ENCODE assay signal across 1 cellular context in the genomic region with DNA sequence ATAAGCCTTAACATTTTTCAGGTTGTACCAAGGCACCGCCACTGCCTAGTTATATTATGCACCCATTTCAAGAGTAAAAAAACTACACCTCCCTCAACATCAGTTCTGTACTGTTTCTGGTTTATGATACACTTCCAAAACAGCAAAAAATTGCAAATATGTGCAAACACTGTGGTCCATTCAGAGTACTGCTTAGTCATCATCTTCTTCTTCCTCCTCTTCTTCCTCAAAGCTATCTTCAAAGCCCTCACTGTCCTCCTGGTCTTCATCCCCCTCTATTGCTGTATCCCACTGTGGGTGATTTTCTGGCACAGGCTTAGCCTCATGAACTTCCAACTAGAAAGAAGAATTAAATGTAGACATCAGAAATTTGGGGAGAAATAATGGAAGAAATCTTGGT.
A peak's percentile ranks its signal among the peaks of the same experiment; 100 is the strongest.
TF ChIP-seq lines count a peak whose summit lies in the region.

No MANE protein-coding gene starts in this region.

TF ChIP-seq in K562, 482 proteins besides CTCF, POLR2A, EP300 and RAD21:
- peak; percentile 39; the same call in 1 of the 2 replicates for TF ChIP-seq ZNF316 (IDR thresholded peaks at IDR 0.05)
